1 cellular context compared by ENCODE assay signal in the genomic region with DNA sequence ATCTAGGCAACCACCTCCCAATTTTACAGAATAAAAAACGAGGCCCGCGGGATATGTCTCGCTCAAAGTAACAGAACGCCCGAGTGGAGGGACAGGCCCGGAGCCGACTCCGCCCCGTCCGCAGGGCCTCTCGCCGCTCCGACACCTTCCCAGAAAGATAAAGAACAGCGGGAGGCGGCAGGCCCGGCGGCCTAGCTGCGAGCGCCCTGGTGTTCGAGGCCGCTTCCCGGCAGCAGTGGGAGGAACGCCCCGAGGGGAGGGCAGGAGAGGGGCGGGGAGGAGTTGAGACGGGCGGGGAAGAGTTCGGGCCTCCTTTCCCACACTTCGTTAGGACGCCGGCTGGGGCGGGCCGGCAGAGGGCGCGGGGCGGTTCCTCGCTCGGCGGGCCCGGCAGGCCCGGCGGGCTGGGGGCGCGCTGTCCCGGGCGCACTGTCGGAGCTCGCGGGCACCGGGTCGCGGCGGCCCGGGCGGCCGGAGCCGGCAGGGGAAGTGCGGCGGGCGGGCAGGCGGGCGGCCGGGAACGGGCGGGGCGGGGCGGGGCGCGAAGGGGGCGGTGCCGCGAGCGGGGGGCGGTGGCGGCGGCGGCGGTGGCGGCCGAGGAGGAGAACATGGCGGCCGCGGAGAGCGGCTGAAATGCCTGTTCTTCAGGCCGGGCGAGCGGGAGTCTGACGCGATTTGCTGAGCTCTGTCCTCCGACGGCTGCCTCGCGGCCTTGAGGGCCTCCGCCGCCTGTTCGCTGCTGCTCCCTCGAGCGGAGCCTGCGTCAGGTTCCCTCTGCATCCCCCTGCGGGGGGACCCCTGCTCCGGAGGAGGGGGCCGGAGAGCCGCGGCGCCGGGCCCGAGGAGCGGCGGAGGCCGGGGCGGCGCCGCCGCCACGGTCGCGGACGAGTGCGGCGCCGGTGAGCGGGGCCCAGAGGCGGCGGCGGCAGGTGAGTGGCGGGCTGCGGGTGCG.
TF ChIP-seq lines count a peak whose summit lies in the region.

A gene (plus strand): TSS at position 581 of the 952 bp plus-strand sequence. CDS start 167,424 bp downstream, outside the sequence.

TF ChIP-seq in HepG2, 621 proteins besides CTCF, POLR2A, EP300 and RAD21 (continued from another document and continues in another):
- TF ChIP-seq ZNF260 (CRISPR knock-in tag; IDR thresholded peaks at IDR 0.05; ENCODE audit: borderline replicate concordance, low read depth) (no peak), CREB1 (IDR thresholded peaks at IDR 0.05) (no peak), CREB1 (CRISPR knock-in tag; IDR thresholded peaks at IDR 0.05) (no peak), KDM5A (IDR thresholded peaks at IDR 0.05; ENCODE audit: borderline replicate concordance, low read length) (no peak), FOXO1 (CRISPR knock-in tag; IDR thresholded peaks at IDR 0.05) (0 out of 2 replicates have a peak, but pooled peaks have one; percentile 19), PHF20 (CRISPR knock-in tag; IDR thresholded peaks at IDR 0.05) (no peak), KAT8 (CRISPR knock-in tag; IDR thresholded peaks at IDR 0.05) (0 out of 2 replicates have a peak, but pooled peaks have one; percentile 34), DNMT1 (CRISPR knock-in tag; IDR thresholded peaks at IDR 0.05) (no peak), PCBP1 (IDR thresholded peaks at IDR 0.05; ENCODE audit: borderline replicate concordance, low read depth, low read length) (no peak), ZNF709 (CRISPR knock-in tag; IDR thresholded peaks at IDR 0.05) (peak; percentile 61; the same call in 1 of the 2 replicates), ZBTB21 (CRISPR knock-in tag; IDR thresholded peaks at IDR 0.05) (no peak), ZSCAN31 (CRISPR knock-in tag; IDR thresholded peaks at IDR 0.05; ENCODE audit: low read depth) (0 out of 2 replicates have a peak, but pooled peaks have one; percentile 46), ZNF101 (CRISPR knock-in tag; IDR thresholded peaks at IDR 0.05; ENCODE audit: borderline replicate concordance, low read depth) (no peak), ZNF543 (CRISPR knock-in tag; IDR thresholded peaks at IDR 0.05) (peak; percentile 75; the same call in 1 of the 2 replicates), ZNF703 (CRISPR knock-in tag; IDR thresholded peaks at IDR 0.05; ENCODE audit: borderline replicate concordance) (no peak), ZIK1 (CRISPR knock-in tag; IDR thresholded peaks at IDR 0.05; ENCODE audit: borderline replicate concordance, low read depth) (no peak), MAZ (IDR thresholded peaks at IDR 0.05; ENCODE audit: borderline replicate concordance, low read depth, low read length) (peak; percentile 67; the same call in 1 of the 2 replicates), MAZ (CRISPR knock-in tag; IDR thresholded peaks at IDR 0.05; ENCODE audit: low read depth) (peak; percentile 75; the same call in 1 of the 2 replicates), SIX4 (CRISPR knock-in tag; IDR thresholded peaks at IDR 0.05) (no peak), NAIF1 (CRISPR knock-in tag; IDR thresholded peaks at IDR 0.05; ENCODE audit: borderline replicate concordance) (no peak), ZNF614 (CRISPR knock-in tag; IDR thresholded peaks at IDR 0.05; ENCODE audit: borderline replicate concordance) (no peak), KLF11 (CRISPR knock-in tag; IDR thresholded peaks at IDR 0.05) (no peak), RBM22 (optimal IDR thresholded peaks at IDR 0.05; ENCODE audit: low read length) (no peak), ZNF446 (CRISPR knock-in tag; IDR thresholded peaks at IDR 0.05) (no peak), ZFP36 (IDR thresholded peaks at IDR 0.05; ENCODE audit: borderline replicate concordance, low read depth, low read length, partially characterized antibody) (no peak), CEBPG (CRISPR knock-in tag; IDR thresholded peaks at IDR 0.05) (no peak), ZNF253 (CRISPR knock-in tag; IDR thresholded peaks at IDR 0.05; ENCODE audit: borderline replicate concordance) (no peak), ZNF563 (CRISPR knock-in tag; IDR thresholded peaks at IDR 0.05) (0 out of 2 replicates have a peak, but pooled peaks have one; percentile 22), MTA3 (CRISPR knock-in tag; IDR thresholded peaks at IDR 0.05) (no peak), PRPF4 (IDR thresholded peaks at IDR 0.05; ENCODE audit: low read depth, low read length, poor library complexity, severe bottlenecking) (no peak), MTA1 (CRISPR knock-in tag; IDR thresholded peaks at IDR 0.05; ENCODE audit: borderline replicate concordance) (peak; percentile 40; the same call in 1 of the 2 replicates), KLF6 (CRISPR knock-in tag; IDR thresholded peaks at IDR 0.05) (no peak), KMT2A (CRISPR knock-in tag; IDR thresholded peaks at IDR 0.05) (0 out of 2 replicates have a peak, but pooled peaks have one; percentile 30), MLLT10 (CRISPR knock-in tag; IDR thresholded peaks at IDR 0.05) (no peak), NFATC3 (CRISPR knock-in tag; IDR thresholded peaks at IDR 0.05) (no peak)
- TF ChIP-seq, protein P1, sequence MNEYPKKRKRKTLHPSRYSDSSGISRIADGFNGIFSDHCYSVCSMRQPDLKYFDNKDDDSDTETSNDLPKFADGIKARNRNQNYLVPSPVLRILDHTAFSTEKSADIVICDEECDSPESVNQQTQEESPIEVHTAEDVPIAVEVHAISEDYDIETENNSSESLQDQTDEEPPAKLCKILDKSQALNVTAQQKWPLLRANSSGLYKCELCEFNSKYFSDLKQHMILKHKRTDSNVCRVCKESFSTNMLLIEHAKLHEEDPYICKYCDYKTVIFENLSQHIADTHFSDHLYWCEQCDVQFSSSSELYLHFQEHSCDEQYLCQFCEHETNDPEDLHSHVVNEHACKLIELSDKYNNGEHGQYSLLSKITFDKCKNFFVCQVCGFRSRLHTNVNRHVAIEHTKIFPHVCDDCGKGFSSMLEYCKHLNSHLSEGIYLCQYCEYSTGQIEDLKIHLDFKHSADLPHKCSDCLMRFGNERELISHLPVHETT (CRISPR knock-in tag; conservative IDR thresholded peaks at IDR 0.05): no peak; the same call in 1 of the 2 replicates
- TF ChIP-seq, protein P2, sequence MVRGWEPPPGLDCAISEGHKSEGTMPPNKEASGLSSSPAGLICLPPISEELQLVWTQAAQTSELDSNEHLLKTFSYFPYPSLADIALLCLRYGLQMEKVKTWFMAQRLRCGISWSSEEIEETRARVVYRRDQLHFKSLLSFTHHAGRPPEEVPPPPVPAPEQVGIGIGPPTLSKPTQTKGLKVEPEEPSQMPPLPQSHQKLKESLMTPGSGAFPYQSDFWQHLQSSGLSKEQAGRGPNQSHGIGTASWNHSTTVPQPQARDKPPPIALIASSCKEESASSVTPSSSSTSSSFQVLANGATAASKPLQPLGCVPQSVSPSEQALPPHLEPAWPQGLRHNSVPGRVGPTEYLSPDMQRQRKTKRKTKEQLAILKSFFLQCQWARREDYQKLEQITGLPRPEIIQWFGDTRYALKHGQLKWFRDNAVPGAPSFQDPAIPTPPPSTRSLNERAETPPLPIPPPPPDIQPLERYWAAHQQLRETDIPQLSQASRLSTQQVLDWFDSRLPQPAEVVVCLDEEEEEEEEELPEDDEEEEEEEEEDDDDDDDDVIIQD (CRISPR knock-in tag; IDR thresholded peaks at IDR 0.05; ENCODE audit: low read depth): no peak
- TF ChIP-seq, protein P3, sequence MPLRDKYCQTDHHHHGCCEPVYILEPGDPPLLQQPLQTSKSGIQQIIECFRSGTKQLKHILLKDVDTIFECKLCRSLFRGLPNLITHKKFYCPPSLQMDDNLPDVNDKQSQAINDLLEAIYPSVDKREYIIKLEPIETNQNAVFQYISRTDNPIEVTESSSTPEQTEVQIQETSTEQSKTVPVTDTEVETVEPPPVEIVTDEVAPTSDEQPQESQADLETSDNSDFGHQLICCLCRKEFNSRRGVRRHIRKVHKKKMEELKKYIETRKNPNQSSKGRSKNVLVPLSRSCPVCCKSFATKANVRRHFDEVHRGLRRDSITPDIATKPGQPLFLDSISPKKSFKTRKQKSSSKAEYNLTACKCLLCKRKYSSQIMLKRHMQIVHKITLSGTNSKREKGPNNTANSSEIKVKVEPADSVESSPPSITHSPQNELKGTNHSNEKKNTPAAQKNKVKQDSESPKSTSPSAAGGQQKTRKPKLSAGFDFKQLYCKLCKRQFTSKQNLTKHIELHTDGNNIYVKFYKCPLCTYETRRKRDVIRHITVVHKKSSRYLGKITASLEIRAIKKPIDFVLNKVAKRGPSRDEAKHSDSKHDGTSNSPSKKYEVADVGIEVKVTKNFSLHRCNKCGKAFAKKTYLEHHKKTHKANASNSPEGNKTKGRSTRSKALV (CRISPR knock-in tag; IDR thresholded peaks at IDR 0.05): no peak
- TF ChIP-seq, protein P4, sequence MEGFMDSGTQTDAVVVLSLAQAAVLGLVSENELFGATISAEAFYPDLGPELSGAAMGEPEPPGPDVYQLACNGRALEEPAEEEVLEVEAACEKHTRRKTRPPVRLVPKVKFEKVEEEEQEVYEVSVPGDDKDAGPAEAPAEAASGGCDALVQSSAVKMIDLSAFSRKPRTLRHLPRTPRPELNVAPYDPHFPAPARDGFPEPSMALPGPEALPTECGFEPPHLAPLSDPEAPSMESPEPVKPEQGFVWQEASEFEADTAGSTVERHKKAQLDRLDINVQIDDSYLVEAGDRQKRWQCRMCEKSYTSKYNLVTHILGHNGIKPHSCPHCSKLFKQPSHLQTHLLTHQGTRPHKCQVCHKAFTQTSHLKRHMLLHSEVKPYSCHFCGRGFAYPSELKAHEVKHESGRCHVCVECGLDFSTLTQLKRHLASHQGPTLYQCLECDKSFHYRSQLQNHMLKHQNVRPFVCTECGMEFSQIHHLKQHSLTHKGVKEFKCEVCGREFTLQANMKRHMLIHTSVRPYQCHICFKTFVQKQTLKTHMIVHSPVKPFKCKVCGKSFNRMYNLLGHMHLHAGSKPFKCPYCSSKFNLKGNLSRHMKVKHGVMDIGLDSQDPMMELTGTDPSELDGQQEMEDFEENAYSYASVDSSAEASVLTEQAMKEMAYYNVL (CRISPR knock-in tag; IDR thresholded peaks at IDR 0.05; ENCODE audit: borderline replicate concordance): no peak
- TF ChIP-seq, protein P5, sequence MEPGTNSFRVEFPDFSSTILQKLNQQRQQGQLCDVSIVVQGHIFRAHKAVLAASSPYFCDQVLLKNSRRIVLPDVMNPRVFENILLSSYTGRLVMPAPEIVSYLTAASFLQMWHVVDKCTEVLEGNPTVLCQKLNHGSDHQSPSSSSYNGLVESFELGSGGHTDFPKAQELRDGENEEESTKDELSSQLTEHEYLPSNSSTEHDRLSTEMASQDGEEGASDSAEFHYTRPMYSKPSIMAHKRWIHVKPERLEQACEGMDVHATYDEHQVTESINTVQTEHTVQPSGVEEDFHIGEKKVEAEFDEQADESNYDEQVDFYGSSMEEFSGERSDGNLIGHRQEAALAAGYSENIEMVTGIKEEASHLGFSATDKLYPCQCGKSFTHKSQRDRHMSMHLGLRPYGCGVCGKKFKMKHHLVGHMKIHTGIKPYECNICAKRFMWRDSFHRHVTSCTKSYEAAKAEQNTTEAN (CRISPR knock-in tag; conservative IDR thresholded peaks at IDR 0.05): no peak
- TF ChIP-seq, protein P6, sequence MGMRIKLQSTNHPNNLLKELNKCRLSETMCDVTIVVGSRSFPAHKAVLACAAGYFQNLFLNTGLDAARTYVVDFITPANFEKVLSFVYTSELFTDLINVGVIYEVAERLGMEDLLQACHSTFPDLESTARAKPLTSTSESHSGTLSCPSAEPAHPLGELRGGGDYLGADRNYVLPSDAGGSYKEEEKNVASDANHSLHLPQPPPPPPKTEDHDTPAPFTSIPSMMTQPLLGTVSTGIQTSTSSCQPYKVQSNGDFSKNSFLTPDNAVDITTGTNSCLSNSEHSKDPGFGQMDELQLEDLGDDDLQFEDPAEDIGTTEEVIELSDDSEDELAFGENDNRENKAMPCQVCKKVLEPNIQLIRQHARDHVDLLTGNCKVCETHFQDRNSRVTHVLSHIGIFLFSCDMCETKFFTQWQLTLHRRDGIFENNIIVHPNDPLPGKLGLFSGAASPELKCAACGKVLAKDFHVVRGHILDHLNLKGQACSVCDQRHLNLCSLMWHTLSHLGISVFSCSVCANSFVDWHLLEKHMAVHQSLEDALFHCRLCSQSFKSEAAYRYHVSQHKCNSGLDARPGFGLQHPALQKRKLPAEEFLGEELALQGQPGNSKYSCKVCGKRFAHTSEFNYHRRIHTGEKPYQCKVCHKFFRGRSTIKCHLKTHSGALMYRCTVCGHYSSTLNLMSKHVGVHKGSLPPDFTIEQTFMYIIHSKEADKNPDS (CRISPR knock-in tag; IDR thresholded peaks at IDR 0.05): 0 out of 2 replicates have a peak, but pooled peaks have one; percentile 34
- TF ChIP-seq, protein P7, sequence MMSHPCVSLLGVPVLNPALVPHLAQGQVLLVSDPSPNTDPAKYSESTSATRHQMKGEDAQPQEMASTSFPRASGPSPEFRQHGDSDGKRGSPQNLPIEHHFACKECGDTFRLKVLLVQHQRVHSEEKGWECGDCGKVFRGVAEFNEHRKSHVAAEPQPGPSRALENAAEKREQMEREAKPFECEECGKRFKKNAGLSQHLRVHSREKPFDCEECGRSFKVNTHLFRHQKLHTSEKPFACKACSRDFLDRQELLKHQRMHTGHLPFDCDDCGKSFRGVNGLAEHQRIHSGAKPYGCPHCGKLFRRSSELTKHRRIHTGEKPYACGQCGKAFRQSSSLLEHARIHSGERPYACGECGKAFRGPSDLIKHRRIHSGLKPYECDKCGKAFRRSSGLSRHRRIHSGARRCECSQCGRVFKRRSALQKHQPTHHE (CRISPR knock-in tag; IDR thresholded peaks at IDR 0.05; ENCODE audit: borderline replicate concordance): no peak
- TF ChIP-seq, protein P8, sequence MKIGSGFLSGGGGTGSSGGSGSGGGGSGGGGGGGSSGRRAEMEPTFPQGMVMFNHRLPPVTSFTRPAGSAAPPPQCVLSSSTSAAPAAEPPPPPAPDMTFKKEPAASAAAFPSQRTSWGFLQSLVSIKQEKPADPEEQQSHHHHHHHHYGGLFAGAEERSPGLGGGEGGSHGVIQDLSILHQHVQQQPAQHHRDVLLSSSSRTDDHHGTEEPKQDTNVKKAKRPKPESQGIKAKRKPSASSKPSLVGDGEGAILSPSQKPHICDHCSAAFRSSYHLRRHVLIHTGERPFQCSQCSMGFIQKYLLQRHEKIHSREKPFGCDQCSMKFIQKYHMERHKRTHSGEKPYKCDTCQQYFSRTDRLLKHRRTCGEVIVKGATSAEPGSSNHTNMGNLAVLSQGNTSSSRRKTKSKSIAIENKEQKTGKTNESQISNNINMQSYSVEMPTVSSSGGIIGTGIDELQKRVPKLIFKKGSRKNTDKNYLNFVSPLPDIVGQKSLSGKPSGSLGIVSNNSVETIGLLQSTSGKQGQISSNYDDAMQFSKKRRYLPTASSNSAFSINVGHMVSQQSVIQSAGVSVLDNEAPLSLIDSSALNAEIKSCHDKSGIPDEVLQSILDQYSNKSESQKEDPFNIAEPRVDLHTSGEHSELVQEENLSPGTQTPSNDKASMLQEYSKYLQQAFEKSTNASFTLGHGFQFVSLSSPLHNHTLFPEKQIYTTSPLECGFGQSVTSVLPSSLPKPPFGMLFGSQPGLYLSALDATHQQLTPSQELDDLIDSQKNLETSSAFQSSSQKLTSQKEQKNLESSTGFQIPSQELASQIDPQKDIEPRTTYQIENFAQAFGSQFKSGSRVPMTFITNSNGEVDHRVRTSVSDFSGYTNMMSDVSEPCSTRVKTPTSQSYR (CRISPR knock-in tag; IDR thresholded peaks at IDR 0.05; ENCODE audit: borderline replicate concordance): peak; percentile 17; the same call in 1 of the 2 replicates
- TF ChIP-seq, protein P9, sequence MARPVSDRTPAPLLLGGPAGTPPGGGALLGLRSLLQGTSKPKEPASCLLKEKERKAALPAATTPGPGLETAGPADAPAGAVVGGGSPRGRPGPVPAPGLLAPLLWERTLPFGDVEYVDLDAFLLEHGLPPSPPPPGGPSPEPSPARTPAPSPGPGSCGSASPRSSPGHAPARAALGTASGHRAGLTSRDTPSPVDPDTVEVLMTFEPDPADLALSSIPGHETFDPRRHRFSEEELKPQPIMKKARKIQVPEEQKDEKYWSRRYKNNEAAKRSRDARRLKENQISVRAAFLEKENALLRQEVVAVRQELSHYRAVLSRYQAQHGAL (CRISPR knock-in tag; IDR thresholded peaks at IDR 0.05; ENCODE audit: not compliant biosample characterization): no peak
